20 cellular contexts compared by ENCODE assay signal in genomic region chr2:20193185-20193584, GRCh38.
"Had no signal": no experiment of that assay in that cellular context is flagged by ENCODE, and none has a peak within 500 bp of the region (broad histone marks: within the 10 kb centered on the region; RNA-seq: fewer than 3 reads in every experiment).

No MANE protein-coding gene starts in this region.

- FAIRE-seq: endometrium, pancreas had no signal

- H3K4me1 ChIP-seq: psoas muscle had no signal

- H3K27me3 ChIP-seq: pancreas, transverse colon had no signal

- H3K27ac ChIP-seq: pancreas, psoas muscle, transverse colon had no signal

- H3K9me3 ChIP-seq: pancreas, psoas muscle, transverse colon had no signal

- H3K9me3 Mint-ChIP-seq: activated CD4-positive, alpha-beta memory T cell treated with anti-CD3 and anti-CD28 coated beads, Interleukin-2, amount 10 ng/mL, durations not matched to agents 7 days and 5 days; activated CD4-positive, alpha-beta T cell treated with anti-CD3 and anti-CD28 coated beads, Interleukin-2, amount 10 ng/mL, durations not matched to agents 24 days and 14 days; activated naive CD4-positive, alpha-beta T cell treated with anti-CD3 and anti-CD28 coated beads, Interleukin-2, amount 10 ng/mL, durations not matched to agents 7 days and 5 days; activated T-cell treated with anti-CD3 and anti-CD28 coated beads, Interleukin-2, amount 50 U/mL, for 72 hours; dendritic cell treated with granulocyte-macrophage colony-stimulating factor and Interleukin-4, amounts not matched to agents 40 ng/mL and 50 ng/mL, for 4 days; nephron; stimulated activated effector memory CD8-positive, alpha-beta T cell treated with anti-CD3 and anti-CD28 coated beads, Interleukin-12 subunit alpha, Interleukin-12 subunit beta, amount 100 ng/mL, for 72 hours; T-helper 1 cell treated with Interleukin-12 subunit alpha and Interleukin-12 subunit beta and Interleukin-4 antibody, amounts not matched to agents 30 μg/mL and 1 μg/mL, for 36 hours had no signal

- H3K36me3 ChIP-seq: pancreas, transverse colon had no signal

- DNase-seq: activated CD4-positive, alpha-beta memory T cell treated with anti-CD3 and anti-CD28 coated beads, Interleukin-2, amount 10 ng/mL, durations not matched to agents 7 days and 5 days; activated CD4-positive, alpha-beta T cell treated with anti-CD3 and anti-CD28 coated beads, Interleukin-2, amount 10 ng/mL, durations not matched to agents 24 days and 14 days; activated effector memory CD4-positive, alpha-beta T cell treated with Interleukin-2 at 50 U/mL for 16 hours; activated naive CD4-positive, alpha-beta T cell treated with anti-CD3 and anti-CD28 coated beads, Interleukin-2, amount 10 ng/mL, durations not matched to agents 7 days and 5 days; activated T-cell treated with anti-CD3 and anti-CD28 coated beads, Interleukin-2, amount 50 U/mL, for 72 hours; amygdala; caudate nucleus; effector CD4-positive, alpha-beta T cell; foreskin melanocyte; psoas muscle; stimulated activated CD4-positive, alpha-beta T cell treated with anti-CD3 and anti-CD28 coated beads, Interleukin-2, amount 100 ng/mL, for 24 hours; transverse colon had no signal

- H3K4me1 Mint-ChIP-seq: activated CD4-positive, alpha-beta memory T cell treated with anti-CD3 and anti-CD28 coated beads, Interleukin-2, amount 10 ng/mL, durations not matched to agents 7 days and 5 days; activated CD4-positive, alpha-beta T cell treated with anti-CD3 and anti-CD28 coated beads, Interleukin-2, amount 10 ng/mL, durations not matched to agents 24 days and 14 days; activated naive CD4-positive, alpha-beta T cell treated with anti-CD3 and anti-CD28 coated beads, Interleukin-2, amount 10 ng/mL, durations not matched to agents 7 days and 5 days; stimulated activated effector memory CD8-positive, alpha-beta T cell treated with anti-CD3 and anti-CD28 coated beads, Interleukin-12 subunit alpha, Interleukin-12 subunit beta, amount 100 ng/mL, for 72 hours had no signal

- ATAC-seq: activated CD4-positive, CD25-positive, alpha-beta regulatory T cell treated with anti-CD3 and anti-CD28 coated beads, Interleukin-2, amount 50 U/mL, for 24 hours; activated T-cell treated with anti-CD3 and anti-CD28 coated beads, Interleukin-2, amount 50 U/mL, for 72 hours; pancreas; psoas muscle; right cardiac atrium; stimulated activated effector memory CD8-positive, alpha-beta T cell treated with anti-CD3 and anti-CD28 coated beads, Interleukin-12 subunit alpha, Interleukin-12 subunit beta, amount 100 ng/mL, for 72 hours had no signal

- H3K4me3 Mint-ChIP-seq: activated CD4-positive, alpha-beta memory T cell treated with anti-CD3 and anti-CD28 coated beads, Interleukin-2, amount 10 ng/mL, durations not matched to agents 7 days and 5 days; activated CD4-positive, alpha-beta T cell treated with anti-CD3 and anti-CD28 coated beads, Interleukin-2, amount 10 ng/mL, durations not matched to agents 24 days and 14 days; activated naive CD4-positive, alpha-beta T cell treated with anti-CD3 and anti-CD28 coated beads, Interleukin-2, amount 10 ng/mL, durations not matched to agents 7 days and 5 days; activated T-cell treated with anti-CD3 and anti-CD28 coated beads, Interleukin-2, amount 50 U/mL, for 72 hours; dendritic cell treated with granulocyte-macrophage colony-stimulating factor and Interleukin-4, amounts not matched to agents 40 ng/mL and 50 ng/mL, for 4 days; nephron; stimulated activated effector memory CD8-positive, alpha-beta T cell treated with anti-CD3 and anti-CD28 coated beads, Interleukin-12 subunit alpha, Interleukin-12 subunit beta, amount 100 ng/mL, for 72 hours; T-helper 1 cell treated with Interleukin-12 subunit alpha and Interleukin-12 subunit beta and Interleukin-4 antibody, amounts not matched to agents 30 μg/mL and 1 μg/mL, for 36 hours had no signal

- H3K27me3 Mint-ChIP-seq: activated CD4-positive, alpha-beta T cell treated with anti-CD3 and anti-CD28 coated beads, Interleukin-2, amount 10 ng/mL, durations not matched to agents 24 days and 14 days had no signal

- H3K4me3 ChIP-seq: pancreas, psoas muscle, transverse colon had no signal

- H3K27ac Mint-ChIP-seq: activated CD4-positive, alpha-beta memory T cell treated with anti-CD3 and anti-CD28 coated beads, Interleukin-2, amount 10 ng/mL, durations not matched to agents 7 days and 5 days; activated CD4-positive, alpha-beta T cell treated with anti-CD3 and anti-CD28 coated beads, Interleukin-2, amount 10 ng/mL, durations not matched to agents 24 days and 14 days; activated naive CD4-positive, alpha-beta T cell treated with anti-CD3 and anti-CD28 coated beads, Interleukin-2, amount 10 ng/mL, durations not matched to agents 7 days and 5 days; activated T-cell treated with anti-CD3 and anti-CD28 coated beads, Interleukin-2, amount 50 U/mL, for 72 hours; dendritic cell treated with granulocyte-macrophage colony-stimulating factor and Interleukin-4, amounts not matched to agents 40 ng/mL and 50 ng/mL, for 4 days; nephron; stimulated activated effector memory CD8-positive, alpha-beta T cell treated with anti-CD3 and anti-CD28 coated beads, Interleukin-12 subunit alpha, Interleukin-12 subunit beta, amount 100 ng/mL, for 72 hours; T-helper 1 cell treated with Interleukin-12 subunit alpha and Interleukin-12 subunit beta and Interleukin-4 antibody, amounts not matched to agents 30 μg/mL and 1 μg/mL, for 36 hours had no signal

- H3K36me3 Mint-ChIP-seq: activated naive CD4-positive, alpha-beta T cell treated with anti-CD3 and anti-CD28 coated beads, Interleukin-2, amount 10 ng/mL, durations not matched to agents 7 days and 5 days; stimulated activated effector memory CD8-positive, alpha-beta T cell treated with anti-CD3 and anti-CD28 coated beads, Interleukin-12 subunit alpha, Interleukin-12 subunit beta, amount 100 ng/mL, for 72 hours had no signal
